In genomic region chr7:69625798-69626197, GRCh38 we compare ENCODE assay signal across 25 cellular contexts. TPM values are rescaled to one million over a fixed set of nuclear protein-coding genes. Genes with fewer than 3 reads are reported as not detected.
"Had no signal": no experiment of that assay in that cellular context is flagged by ENCODE, and none has a peak within 500 bp of the region (broad histone marks: within the 10 kb centered on the region; RNA-seq: fewer than 3 reads in every experiment).

No MANE protein-coding gene starts in this region.

- H3K4me3 Mint-ChIP-seq: T-cell; T-helper 1 cell treated with Interleukin-12 subunit alpha and Interleukin-12 subunit beta and Interleukin-4 antibody, amounts not matched to agents 30 μg/mL and 1 μg/mL, for 36 hours had no signal

- H3K9ac ChIP-seq: SK-N-SH had no signal

- H3K36me3 Mint-ChIP-seq: T-cell had no signal

- H3K4me3 ChIP-seq: MG63 had no signal

- H3K27ac Mint-ChIP-seq: T-cell; T-helper 1 cell treated with Interleukin-12 subunit alpha and Interleukin-12 subunit beta and Interleukin-4 antibody, amounts not matched to agents 30 μg/mL and 1 μg/mL, for 36 hours had no signal

- H3K9me3 ChIP-seq: MG63, SK-N-SH had no signal

- H3K9me2 ChIP-seq: SK-N-SH had no signal

- H3K9me3 Mint-ChIP-seq: T-cell; T-helper 1 cell treated with Interleukin-12 subunit alpha and Interleukin-12 subunit beta and Interleukin-4 antibody, amounts not matched to agents 30 μg/mL and 1 μg/mL, for 36 hours had no signal

- H3K36me3 ChIP-seq: MG63 had no signal

- H3K4me1 Mint-ChIP-seq: T-cell had no signal

- H3K27me3 ChIP-seq: MG63 had no signal

- H3K27ac ChIP-seq: RWPE1 had no signal

- DNase-seq: IMR-90, Karpas-422, KG1, MG63, NCI-H1092, NCI-H1105 treated with DMSO at 0.1 percent for 48 hours, NCI-H1417 treated with DMSO at 0.1 percent for 48 hours, NCI-H146, NCI-H1694 treated with DMSO at 0.1 percent for 48 hours, NCI-H2029, NCI-H2081 treated with DMSO at 0.1 percent for 48 hours, NCI-H2171, NCI-H345, NCI-H524, NCI-H69, NCI-H774, PC-3, SHP77, SK-N-SH, SW 1271, T-cell had no signal

- H3K4me2 ChIP-seq: SK-N-SH had no signal

- ATAC-seq: HepG2, Panc1, PC-3, T-cell had no signal

RNA-seq across cellular contexts. Expression of gene AUTS2, which starts 27.5 kb away (rescaled TPM):
- total RNA-seq: PC-3 had no signal
- polyA plus RNA-seq: HepG2 had no signal
